20 cellular contexts compared by ENCODE assay signal in the genomic region with DNA sequence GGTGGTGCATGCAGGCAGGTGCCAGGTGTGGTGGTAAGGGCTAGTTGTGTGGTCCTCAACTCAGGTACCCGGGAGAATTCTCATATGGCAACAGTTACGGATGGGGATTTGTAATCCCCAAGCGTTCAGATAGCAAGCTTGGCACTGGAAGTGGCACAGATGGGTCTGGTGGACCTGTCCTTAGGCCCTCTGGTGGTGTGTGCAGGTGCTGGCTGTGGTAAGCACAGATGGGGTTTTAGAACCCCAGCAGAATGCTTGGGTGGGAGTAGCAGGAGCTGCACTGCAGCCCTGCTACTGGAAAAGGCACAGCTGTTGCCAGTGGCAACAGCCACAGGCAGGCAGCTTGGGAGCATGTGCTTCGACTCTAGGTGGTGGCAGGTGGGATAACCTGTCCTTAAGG.
"Had no signal": no experiment of that assay in that cellular context is flagged by ENCODE, and none has a peak within 500 bp of the region (broad histone marks: within the 10 kb centered on the region; RNA-seq: fewer than 3 reads in every experiment).

No MANE protein-coding gene starts in this region.

- H3K4me3 ChIP-seq: right atrium auricular region, skin epidermis, transverse colon, vagina had no signal

- H3K27ac ChIP-seq: foreskin keratinocyte, right atrium auricular region, skin epidermis, transverse colon, vagina had no signal

- H3K36me3 Mint-ChIP-seq: activated naive CD8-positive, alpha-beta T cell treated with anti-CD3 and anti-CD28 coated beads for 36 hours had no signal

- H3K9me3 ChIP-seq: right atrium auricular region, transverse colon, vagina had no signal

- H3K4me3 Mint-ChIP-seq: activated B cell treated with CpG ODN at 0.5 μM for 24 hours; activated CD8-positive, alpha-beta T cell treated with anti-CD3 and anti-CD28 coated beads, Interleukin-2, amount 10 ng/mL, durations not matched to agents 7 days and 5 days; activated naive CD8-positive, alpha-beta T cell treated with anti-CD3 and anti-CD28 coated beads for 36 hours; natural killer cell treated with Interleukin-12 subunit alpha and Interleukin-12 subunit beta and Interleukin-15 and Interleukin-18, amount 100 ng/mL, for 72 hours had no signal

- H3K27me3 Mint-ChIP-seq: activated B cell treated with CpG ODN at 0.5 μM for 24 hours; activated naive CD8-positive, alpha-beta T cell treated with anti-CD3 and anti-CD28 coated beads for 36 hours; natural killer cell treated with Interleukin-12 subunit alpha and Interleukin-12 subunit beta and Interleukin-15 and Interleukin-18, amount 100 ng/mL, for 72 hours had no signal

- H3K4me1 ChIP-seq: right atrium auricular region, transverse colon, vagina had no signal

- DNase-seq: activated B cell treated with CpG ODN at 0.5 μM for 24 hours; activated CD4-positive, alpha-beta T cell treated with anti-CD3 and anti-CD28 coated beads for 48 hours; activated CD8-positive, alpha-beta memory T cell treated with anti-CD3 and anti-CD28 coated beads, Interleukin-2, amount 50 U/mL, for 4 hours; activated CD8-positive, alpha-beta T cell treated with anti-CD3 and anti-CD28 coated beads, Interleukin-2, amount 10 ng/mL, durations not matched to agents 7 days and 5 days; activated naive CD8-positive, alpha-beta T cell treated with anti-CD3 and anti-CD28 coated beads for 36 hours; activated T-cell treated with anti-CD3 and anti-CD28 coated beads, Interleukin-2, amount 50 U/mL, for 48 hours; amygdala; cortex of kidney; effector CD4-positive, alpha-beta T cell; foreskin keratinocyte; occipital lobe; stimulated activated CD4-positive, alpha-beta T cell treated with anti-CD3 and anti-CD28 coated beads, Interleukin-4, amount 100 ng/mL, for 4 hours; stimulated activated CD8-positive, alpha-beta memory T cell treated with anti-CD3 and anti-CD28 coated beads, Interleukin-4, amount 100 ng/mL, for 48 hours; stimulated activated naive CD8-positive, alpha-beta T cell treated with anti-CD3 and anti-CD28 coated beads, Interleukin-15, Interleukin-2, amounts not matched to agents 100 U/mL and 50 U/mL, for 24 hours; transverse colon had no signal

- H3K36me3 ChIP-seq: right atrium auricular region, transverse colon, vagina had no signal

- H3K27ac Mint-ChIP-seq: activated B cell treated with CpG ODN at 0.5 μM for 24 hours; activated CD8-positive, alpha-beta T cell treated with anti-CD3 and anti-CD28 coated beads, Interleukin-2, amount 10 ng/mL, durations not matched to agents 7 days and 5 days; activated naive CD8-positive, alpha-beta T cell treated with anti-CD3 and anti-CD28 coated beads for 36 hours; natural killer cell treated with Interleukin-12 subunit alpha and Interleukin-12 subunit beta and Interleukin-15 and Interleukin-18, amount 100 ng/mL, for 72 hours; progenitor cell of endocrine pancreas had no signal

- ATAC-seq: activated CD8-positive, alpha-beta T cell treated with anti-CD3 and anti-CD28 coated beads, Interleukin-2, amount 10 ng/mL, durations not matched to agents 7 days and 5 days; foreskin keratinocyte; natural killer cell treated with Interleukin-12 subunit alpha and Interleukin-12 subunit beta and Interleukin-15 and Interleukin-18, amount 100 ng/mL, for 72 hours; stimulated activated naive CD8-positive, alpha-beta T cell treated with anti-CD3 and anti-CD28 coated beads, Interleukin-15, Interleukin-2, amounts not matched to agents 100 U/mL and 50 U/mL, for 24 hours had no signal

- H3K27me3 ChIP-seq: foreskin keratinocyte, right atrium auricular region, transverse colon, vagina had no signal

- H3K4me1 Mint-ChIP-seq: activated B cell treated with CpG ODN at 0.5 μM for 24 hours; activated naive CD8-positive, alpha-beta T cell treated with anti-CD3 and anti-CD28 coated beads for 36 hours had no signal
